ENCODE assay signal across 12 cellular contexts in genomic region chr12:27966870-27967269, GRCh38. TPM values are rescaled to one million over a fixed set of nuclear protein-coding genes. Genes with fewer than 3 reads are reported as not detected.
DNase-seq lines count a peak whose midpoint lies in the region; ATAC-seq and TF ChIP-seq lines count a peak whose summit lies in the region.
"Had no signal": no experiment of that assay in that cellular context is flagged by ENCODE, and none has a peak within 500 bp of the region (broad histone marks: within the 10 kb centered on the region; RNA-seq: fewer than 3 reads in every experiment).

No MANE protein-coding gene starts in this region.

- TF ChIP-seq CTCF in fibroblast of mammary gland (conservative IDR thresholded peaks at IDR 0.05; ENCODE audit: control insufficient read depth, insufficient read depth, low read depth, low read length) = no peak
- TF ChIP-seq CTCF in body of pancreas (IDR thresholded peaks at IDR 0.05) = no peak

- no peaks in the 10 kb centered on the region for H3K27me3 ChIP-seq in body of pancreas

- WGBS in body of pancreas, 2 donors = 70 to 71% methylated on average over 2 of the region's 2 CpGs

- H3K4me3 ChIP-seq in fibroblast of mammary gland (ENCODE audit: control insufficient read depth, low read depth, low read length) = no peak overlapping the region
- no peak overlapping the region for H3K4me3 ChIP-seq in body of pancreas
- H3K4me3 ChIP-seq: BLaER1 treated with 17β-estradiol and CSF1 and Interleukin-3, amounts not matched to agents 10 nM and 100 nM had no signal

- H3K9me3 ChIP-seq in body of pancreas = no peaks in the 10 kb centered on the region

- no peak for DNase-seq in activated naive CD4-positive, alpha-beta T cell treated with anti-CD3 and anti-CD28 coated beads, Interleukin-2, amount 50 U/mL, for 72 hours (ENCODE audit: low spot score in 2 of 2)
- DNase-seq in activated naive CD4-positive, alpha-beta T cell treated with Interleukin-2 at 50 U/mL for 16 hours = no peak
- peak; percentile 96 for DNase-seq in RPMI7951 (ENCODE audit: low read depth)
- peak; percentile 98 for DNase-seq in fibroblast of mammary gland (ENCODE audit: low read depth)
- peak; percentile 88 for DNase-seq in stromal cell of bone marrow (ENCODE audit: low read depth)
- DNase-seq in body of pancreas = no peak
- no peak for DNase-seq in activated CD8-positive, alpha-beta memory T cell treated with anti-CD3 and anti-CD28 coated beads for 24 hours
- DNase-seq: activated CD8-positive, alpha-beta memory T cell treated with anti-CD3 and anti-CD28 coated beads, Interleukin-2, amount 50 U/mL, for 4 hours had no signal

- H3K9me3 Mint-ChIP-seq in activated naive CD4-positive, alpha-beta T cell treated with anti-CD3 and anti-CD28 coated beads, Interleukin-2, amount 50 U/mL, for 72 hours = no peaks in the 10 kb centered on the region
- H3K9me3 Mint-ChIP-seq: nephron had no signal

- H3K27ac ChIP-seq in body of pancreas = no peak overlapping the region
- H3K27ac ChIP-seq: BLaER1 treated with 17β-estradiol and CSF1 and Interleukin-3, amounts not matched to agents 10 nM and 100 nM; HL-60 had no signal

- no peak overlapping the region for H3K27ac Mint-ChIP-seq in activated naive CD4-positive, alpha-beta T cell treated with anti-CD3 and anti-CD28 coated beads, Interleukin-2, amount 50 U/mL, for 72 hours
- H3K27ac Mint-ChIP-seq: nephron had no signal

- H3K36me3 ChIP-seq in body of pancreas (replicated peaks in 1 of 2; ENCODE audit: insufficient read depth in 1 of 2, low read depth in 2 of 2) = no peaks in the 10 kb centered on the region
- H3K36me3 ChIP-seq: BLaER1 treated with 17β-estradiol and CSF1 and Interleukin-3, amounts not matched to agents 10 nM and 100 nM had no signal

- ATAC-seq in activated naive CD4-positive, alpha-beta T cell treated with anti-CD3 and anti-CD28 coated beads, Interleukin-2, amount 50 U/mL, for 72 hours = peak; percentile 37 to 71
- no peak for ATAC-seq in body of pancreas
- ATAC-seq in GM21381 (IDR thresholded peaks at IDR 0.05; ENCODE audit: unreplicated experiment) = no peak

- no peak for TF ChIP-seq POLR2A in body of pancreas (IDR thresholded peaks at IDR 0.05)

- intact Hi-C loops in body of pancreas (cut with DNase I) = no loop called here

- H3K4me1 ChIP-seq in body of pancreas = peaks cover 31% of the 10 kb centered on the region

- peaks cover 0 to 6% of the 10 kb centered on the region in 2 donors for H3K36me3 Mint-ChIP-seq in activated naive CD4-positive, alpha-beta T cell treated with anti-CD3 and anti-CD28 coated beads, Interleukin-2, amount 50 U/mL, for 72 hours

RNA-seq across cellular contexts. Expression of gene PTHLH, which starts 5.7 kb away (rescaled TPM):
- total RNA-seq in activated naive CD4-positive, alpha-beta T cell treated with anti-CD3 and anti-CD28 coated beads, Interleukin-2, amount 50 U/mL, for 72 hours = not detected
- total RNA-seq in RPMI7951 (2014; rRNA removed; shearing (Covaris generic)) = 0.84 and 0.88 TPM in 2 replicates
- total RNA-seq in body of pancreas = under 1 TPM in 1 of 2 donors, not detected in 1; 0.78 TPM

Comparison
In these comparisons a context has a peak if more than half of its experiments do, and no peak if none do; other contexts are left out.
1. ATAC-seq: peak in activated naive CD4-positive, alpha-beta T cell treated with anti-CD3 and anti-CD28 coated beads, Interleukin-2, amount 50 U/mL, for 72 hours (2 of 2); none in body of pancreas (single experiment) and GM21381 (single experiment).
2. DNase-seq: peak in RPMI7951 (single experiment), fibroblast of mammary gland (single experiment) and stromal cell of bone marrow (single experiment); none in activated naive CD4-positive, alpha-beta T cell treated with anti-CD3 and anti-CD28 coated beads, Interleukin-2, amount 50 U/mL, for 72 hours (0 of 2), activated naive CD4-positive, alpha-beta T cell treated with Interleukin-2 at 50 U/mL for 16 hours (single experiment), body of pancreas (0 of 4) and activated CD8-positive, alpha-beta memory T cell treated with anti-CD3 and anti-CD28 coated beads for 24 hours (single experiment).